In the genomic region with DNA sequence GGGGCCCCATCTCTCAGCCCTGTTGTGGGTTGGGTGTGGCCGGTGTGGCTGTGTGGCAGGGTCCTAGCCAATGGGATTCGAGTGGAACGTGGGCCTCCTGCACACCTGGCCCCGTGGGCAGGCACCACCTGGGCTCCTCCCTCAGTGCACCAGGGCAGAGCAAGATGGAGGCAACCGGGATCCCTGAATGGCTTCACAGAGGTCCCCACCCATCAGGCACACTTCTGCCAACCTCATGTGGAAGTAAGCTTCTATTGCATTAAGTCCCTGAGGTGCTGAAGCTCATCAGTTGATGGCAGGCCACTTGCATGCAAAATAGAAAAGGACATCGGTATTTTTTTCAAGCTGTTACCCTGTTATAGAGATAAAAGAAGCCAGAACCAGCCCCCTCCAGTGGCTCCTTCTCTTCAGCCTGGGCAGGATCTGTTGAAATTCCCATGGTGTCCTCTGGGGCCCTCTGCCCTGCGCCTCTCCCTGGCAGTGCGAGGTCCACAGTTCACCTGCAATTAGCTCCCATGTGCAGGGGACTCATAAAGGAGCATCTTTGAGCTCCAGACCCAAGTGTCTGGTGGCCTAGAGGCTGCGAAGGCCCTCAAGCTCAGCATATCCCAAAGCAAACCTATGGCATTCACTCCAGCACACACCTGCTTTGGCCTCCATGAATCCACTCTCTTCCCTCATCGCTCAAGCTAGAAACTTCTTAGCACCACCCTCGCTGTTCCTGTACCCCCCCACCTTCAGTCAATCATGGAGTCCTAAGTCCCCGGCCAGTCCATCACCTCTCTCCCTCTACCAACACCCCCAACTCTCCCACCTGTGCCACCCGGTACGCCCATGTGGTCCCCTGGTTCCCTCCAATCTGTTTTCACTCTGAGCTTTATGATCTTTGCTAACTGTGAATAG, we compare ENCODE assay signal across 12 cellular contexts. TPM values are rescaled to one million over a fixed set of nuclear protein-coding genes. Genes with fewer than 3 reads are reported as not detected.
DNase-seq lines count a peak whose midpoint lies in the region; ATAC-seq and TF ChIP-seq lines count a peak whose summit lies in the region.
"Had no signal": no experiment of that assay in that cellular context is flagged by ENCODE, and none has a peak within 500 bp of the region (broad histone marks: within the 10 kb centered on the region; RNA-seq: fewer than 3 reads in every experiment).

No MANE protein-coding gene starts in this region.

- peak overlapping the region; percentile 38; the same call in 1 of the 2 replicates for H3K9ac ChIP-seq in HCT116 (ENCODE audit: low read length)

- no peak for DNase-seq in AG09309 (ENCODE audit: low read depth)
- DNase-seq in HCT116 (ENCODE audit: low read depth, low spot score) = no peak
- peak; percentile 54 for DNase-seq in iPS-NIHi11 (ENCODE audit: low spot score)
- no peak for DNase-seq in GDM1 (lab: John Stamatoyannopoulos, UW)
- no peak for DNase-seq in lower lobe of right lung
- DNase-seq in transverse colon = no peak
- DNase-seq: activated effector memory CD4-positive, alpha-beta T cell treated with anti-CD3 and anti-CD28 coated beads, Interleukin-2, amount 50 U/mL, for 16 hours; colonic mucosa; NCI-H1694 had no signal

- H3K27ac ChIP-seq in HCT116 (ENCODE audit: low read depth, low read length) = peak overlapping the region; percentile 30; the same call in 1 of the 2 replicates
- H3K27ac ChIP-seq in lower lobe of right lung = no peak overlapping the region
- H3K27ac ChIP-seq in transverse colon = no peak overlapping the region
- H3K27ac ChIP-seq: colonic mucosa had no signal

- H3K4me1 ChIP-seq in HCT116 (ENCODE audit: control insufficient read depth in 1 of 2, insufficient read depth in 2 of 2, low read length in 2 of 2) = peaks cover 29 to 60% of the 10 kb centered on the region in 2 experiments
- H3K4me1 ChIP-seq in lower lobe of right lung = peaks cover 42% of the 10 kb centered on the region
- H3K4me1 ChIP-seq in transverse colon = peaks cover 0 to 22% (median 18%) of the 10 kb centered on the region in 4 donors

- no peak for TF ChIP-seq RAD21 in HCT116 (IDR thresholded peaks at IDR 0.05; ENCODE audit: low read depth)

- CTCF ChIA-PET in HCT116 (lab: Charles Lee) = interaction anchor here (0.8 to 3.5 kb wide), 11 partner anchors 31 to 340 kb away, joined by 3 to 62 read pairs (median 7); no protein-coding TSS in a partner anchor

- H3K9me2 ChIP-seq in HCT116 (ENCODE audit: insufficient read depth) = no peaks in the 10 kb centered on the region

- H3K9me3 ChIP-seq in HCT116 (ENCODE audit: control insufficient read depth in 1 of 2, insufficient read depth in 1 of 2, low read depth in 1 of 2, low read length in 2 of 2) (peaks cover 0 to 11% of the 10 kb centered on the region in 2 experiments; a peak in 1 of 4 replicates), lower lobe of right lung (no peaks in the 10 kb centered on the region), transverse colon (no peaks in the 10 kb centered on the region)
- H3K9me3 ChIP-seq: colonic mucosa had no signal

- no peaks in the 10 kb centered on the region for H4K20me1 ChIP-seq in HCT116 (ENCODE audit: insufficient read depth)

- intact Hi-C loops in HCT116 (cut with micrococcal nuclease) (loop anchor here (2.0 to 10.0 kb wide), 3 partner anchors 134 to 295 kb away; no protein-coding TSS in a partner anchor), lower lobe of right lung (cut with DNase I) (no loop called here), transverse colon (cut with DNase I; ENCODE audit: low total_unique reads) (loop anchor here (2.0 to 5.0 kb wide), 2 partner anchors 289 to 331 kb away; a partner anchor contains a TSS)

- peak overlapping the region; percentile 74 for H2AFZ ChIP-seq in HCT116 (ENCODE audit: low read depth, low read length, poor library complexity, severe bottlenecking)

- H3K36me3 ChIP-seq in HCT116 (ENCODE audit: control insufficient read depth in 1 of 2, insufficient read depth in 2 of 2, low read length in 2 of 2) = no peaks in the 10 kb centered on the region
- H3K36me3 ChIP-seq in lower lobe of right lung = no peaks in the 10 kb centered on the region
- H3K36me3 ChIP-seq in transverse colon = no peaks in the 10 kb centered on the region
- H3K36me3 ChIP-seq: colonic mucosa had no signal

- peaks cover 6% of the 10 kb centered on the region; the same call in 1 of the 2 replicates for H3K79me2 ChIP-seq in HCT116 (ENCODE audit: insufficient read depth, low read length)

- RAD21 ChIA-PET in HCT116 (lab: Charles Lee; ENCODE audit: low non-redundant PET in 1 of 2, low total read pairs in 2 of 2, uncharacterized antibody in 2 of 2, unreplicated experiment in 2 of 2) = interaction anchor here (0.5 to 3.2 kb wide), 5 partner anchors 143 to 341 kb away, joined by 3 to 10 read pairs (median 4); no protein-coding TSS in a partner anchor

- TF ChIP-seq POLR2A in HCT116 (IDR thresholded peaks at IDR 0.05; ENCODE audit: borderline replicate concordance, extremely low read depth, insufficient read depth, insufficient read length) (no peak), transverse colon (IDR thresholded peaks at IDR 0.05) (no peak)

- H3K4me2 ChIP-seq in HCT116 (ENCODE audit: low read length) = peak overlapping the region; percentile 56

- H3K4me3 ChIP-seq in AG09309 (ENCODE audit: control insufficient read depth, low read depth, low read length) (no peak overlapping the region), HCT116 (replicated peaks in 1 of 2; ENCODE audit: low read depth in 1 of 2, low read length in 2 of 2) (no peak overlapping the region), WI38 (ENCODE audit: low read depth, low read length) (no peak overlapping the region), lower lobe of right lung (no peak overlapping the region), transverse colon (no peak overlapping the region)
- H3K4me3 ChIP-seq: colonic mucosa had no signal

- POLR2A ChIA-PET in HCT116 (lab: Charles Lee) = interaction anchor here (0.8 to 2.6 kb wide), 9 partner anchors 104 to 292 kb away, joined by 3 to 22 read pairs (median 5); no protein-coding TSS in a partner anchor

- TF ChIP-seq CTCF in AG09309 (IDR thresholded peaks at IDR 0.05; ENCODE audit: control insufficient read depth, insufficient read depth, low read depth, low read length, missing control alignments) (peak; percentile 7), HCT116 (IDR thresholded peaks at IDR 0.05 in 2 of 3, conservative IDR thresholded peaks at IDR 0.05 in 1 of 3; ENCODE audit: borderline replicate concordance in 1 of 3, insufficient read depth in 1 of 3, low read depth in 2 of 3, low read length in 2 of 3) (peak in 2 of 3 experiments; percentile 55 to 56; a peak in 4 of 6 replicates), WI38 (IDR thresholded peaks at IDR 0.05; ENCODE audit: low read depth, low read length) (0 out of 2 replicates have a peak, but pooled peaks have one; percentile 8), lower lobe of right lung (IDR thresholded peaks at IDR 0.05) (no peak), transverse colon (IDR thresholded peaks at IDR 0.05) (peak in 1 of 5 experiments; percentile 9)

- ATAC-seq in HCT116 = peak; percentile 49
- no peak for ATAC-seq in lower lobe of right lung
- no peak for ATAC-seq in HG02981 (IDR thresholded peaks at IDR 0.05; ENCODE audit: unreplicated experiment)
- ATAC-seq: activated CD4-positive, CD25-positive, alpha-beta regulatory T cell treated with anti-CD3 and anti-CD28 coated beads, Interleukin-2, amount 50 U/mL, for 24 hours had no signal

- no peak for TF ChIP-seq EP300 in transverse colon (IDR thresholded peaks at IDR 0.05; ENCODE audit: low read depth)

- no peaks in the 10 kb centered on the region for H3K27me3 ChIP-seq in HCT116 (ENCODE audit: insufficient read depth, low read length)
- H3K27me3 ChIP-seq in lower lobe of right lung (ENCODE audit: low read depth) = peaks cover 9% of the 10 kb centered on the region
- peaks cover 32% of the 10 kb centered on the region for H3K27me3 ChIP-seq in transverse colon

- BruUV-seq in HCT116 (replicated peaks; lab: Mats Ljungman, UMichigan) = no TSS peak

- 80 to 91% methylated on average over 4 to 14 of the region's 14 CpGs for WGBS in transverse colon (ENCODE audit: low coverage in 1 of 2), 2 donors

- in situ Hi-C loops in transverse colon (cut with MboI; ENCODE audit: low pct_ligation_motif_present in 1 of 4, low pct_unique_long_range_greater_than_20kb in 1 of 4, low sequenced_read_pairs in 3 of 4) = loop anchor here (5.0 to 10.0 kb wide), 4 partner anchors 299 to 341 kb away; no protein-coding TSS in a partner anchor

TF ChIP-seq in HCT116, 20 proteins besides CTCF, POLR2A, EP300 and RAD21 (continues in another document):
- TF ChIP-seq EZH2 (IDR thresholded peaks at IDR 0.05) = no peak
- no peak for TF ChIP-seq ELF1 (IDR thresholded peaks at IDR 0.05; ENCODE audit: borderline replicate concordance, low read depth)
- TF ChIP-seq ZFX (IDR thresholded peaks at IDR 0.05) = no peak
- TF ChIP-seq POLR2AphosphoS5 (IDR thresholded peaks at IDR 0.05; ENCODE audit: low read depth, low read length) = no peak
- TF ChIP-seq SIN3A (IDR thresholded peaks at IDR 0.05; ENCODE audit: low read depth) = no peak
- TF ChIP-seq, protein P1, sequence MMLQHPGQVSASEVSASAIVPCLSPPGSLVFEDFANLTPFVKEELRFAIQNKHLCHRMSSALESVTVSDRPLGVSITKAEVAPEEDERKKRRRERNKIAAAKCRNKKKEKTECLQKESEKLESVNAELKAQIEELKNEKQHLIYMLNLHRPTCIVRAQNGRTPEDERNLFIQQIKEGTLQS (IDR thresholded peaks at IDR 0.05) = no peak

RNA-seq across cellular contexts. Expression of a gene that starts 2.1 kb away (rescaled TPM):
- total RNA-seq in HCT116 (2021; ENCODE audit: unreplicated experiment) (13.8 TPM), lower lobe of right lung (0.92 TPM), transverse colon (1 to 10 TPM; 2.3 to 7.1 (median 4.1) TPM)
- polyA plus RNA-seq in HCT116 (2012) = 17.0 and 21.0 TPM in 2 replicates
